In the genomic region with DNA sequence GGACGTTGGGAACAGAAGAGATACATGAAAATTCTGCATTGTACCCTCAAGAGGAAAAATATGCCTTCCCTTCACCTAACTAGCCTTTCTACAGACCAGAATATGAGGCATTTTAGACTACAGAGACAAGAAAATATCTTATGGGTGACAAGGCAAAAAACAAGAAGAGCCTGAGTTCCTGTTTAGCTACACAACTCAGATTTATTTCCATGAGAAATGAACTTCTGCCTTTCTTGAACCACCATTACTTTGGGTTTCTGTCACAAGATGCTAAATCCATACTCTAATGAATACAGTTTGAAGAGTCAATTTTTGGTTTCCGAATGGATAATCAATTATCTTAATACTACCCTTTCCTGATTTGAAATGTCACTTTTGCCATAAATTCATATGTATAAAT, we compare ENCODE assay signal across 24 cellular contexts. TPM values are rescaled to one million over a fixed set of nuclear protein-coding genes. Genes with fewer than 3 reads are reported as not detected.
A peak's percentile ranks its signal among the peaks of the same experiment; 100 is the strongest.
DNase-seq lines count a peak whose midpoint lies in the region; FAIRE-seq and TF ChIP-seq lines count a peak whose summit lies in the region.
"Had no signal": no experiment of that assay in that cellular context is flagged by ENCODE, and none has a peak within 500 bp of the region (broad histone marks: within the 10 kb centered on the region; RNA-seq: fewer than 3 reads in every experiment).

No MANE protein-coding gene starts in this region.

- peaks cover 5% of the 10 kb centered on the region for H3K9me3 Mint-ChIP-seq in activated T-cell treated with anti-CD3 and anti-CD28 coated beads, Interleukin-2, amount 50 U/mL, for 24 hours
- no peaks in the 10 kb centered on the region for H3K9me3 Mint-ChIP-seq in immature natural killer cell
- H3K9me3 Mint-ChIP-seq: activated naive CD4-positive, alpha-beta T cell treated with anti-CD3 and anti-CD28 coated beads, Interleukin-2, amount 50 U/mL, for 24 hours had no signal

- peaks cover 86% of the 10 kb centered on the region for H3K36me3 Mint-ChIP-seq in activated T-cell treated with anti-CD3 and anti-CD28 coated beads, Interleukin-2, amount 50 U/mL, for 24 hours (ENCODE audit: low read depth)
- H3K36me3 Mint-ChIP-seq in immature natural killer cell, result peaks cover 29 to 41% (median 31%) of the 10 kb centered on the region in 3 donors

- TF ChIP-seq CTCF in RWPE1 (conservative IDR thresholded peaks at IDR 0.05; ENCODE audit: low read depth), result no peak

- no peak for FAIRE-seq in GM19239 (lab: Jason Lieb, UNC)
- FAIRE-seq: bronchial epithelial cell, HTR-8/SVneo had no signal

- POLR2A ChIA-PET in RWPE1 (lab: Yijun Ruan, JAX; ENCODE audit: low non-redundant PET), result no interaction called here

- no peaks in the 10 kb centered on the region for H3K27me3 Mint-ChIP-seq in activated T-cell treated with anti-CD3 and anti-CD28 coated beads, Interleukin-2, amount 50 U/mL, for 24 hours
- no peaks in the 10 kb centered on the region for H3K27me3 Mint-ChIP-seq in immature natural killer cell (ENCODE audit: low read depth in 3 of 3)
- H3K27me3 Mint-ChIP-seq: activated naive CD4-positive, alpha-beta T cell treated with anti-CD3 and anti-CD28 coated beads, Interleukin-2, amount 50 U/mL, for 24 hours; memory B cell had no signal

- H3K27ac ChIP-seq in RWPE1, result no peak overlapping the region
- H3K27ac ChIP-seq: tibial artery, vagina had no signal

- H3K4me1 Mint-ChIP-seq in activated T-cell treated with anti-CD3 and anti-CD28 coated beads, Interleukin-2, amount 50 U/mL, for 24 hours (ENCODE audit: low read depth), result peaks cover 39% of the 10 kb centered on the region
- peaks cover 30 to 72% of the 10 kb centered on the region in 2 donors for H3K4me1 Mint-ChIP-seq in immature natural killer cell
- H3K4me1 Mint-ChIP-seq: neural crest cell had no signal

- in situ Hi-C loops in KBM-7 (cut with MboI; ENCODE audit: low pct_unique_long_range_greater_than_20kb, low sequenced_read_pairs), result no loop called here

- DNase-seq in activated T-cell treated with anti-CD3 and anti-CD28 coated beads, Interleukin-2, amount 50 U/mL, for 24 hours, result no peak
- DNase-seq in activated T-cell treated with anti-CD3 and anti-CD28 coated beads for 4 hours (no peak), KBM-7 (peak; percentile 16), OCI-M1 (lab: John Stamatoyannopoulos, UW) (peak; percentile 38), immature natural killer cell (no peak), DMS53 treated with DMSO at 0.1 percent for 48 hours (lab: John Stamatoyannopoulos, UW; ENCODE audit: unreplicated experiment) (no peak), RWPE1 (ENCODE audit: low spot score) (no peak), GM19239 (ENCODE audit: insufficient read length, low spot score) (no peak)
- DNase-seq: activated CD4-positive, alpha-beta T cell treated with anti-CD3 and anti-CD28 coated beads, Interleukin-2, amount 50 U/mL, for 48 hours; amygdala; hippocampal formation; NCI-H1417; NCI-H2029; NCI-H526; small intestine; stimulated activated CD4-positive, alpha-beta T cell treated with anti-CD3 and anti-CD28 coated beads, Interleukin-1b, Interleukin-23, amount 100 ng/mL, for 48 hours; T-helper 1 cell; tibial artery had no signal

- no peak overlapping the region for H3K4me3 Mint-ChIP-seq in activated T-cell treated with anti-CD3 and anti-CD28 coated beads, Interleukin-2, amount 50 U/mL, for 24 hours
- no peak overlapping the region for H3K4me3 Mint-ChIP-seq in immature natural killer cell
- H3K4me3 Mint-ChIP-seq: activated naive CD4-positive, alpha-beta T cell treated with anti-CD3 and anti-CD28 coated beads, Interleukin-2, amount 50 U/mL, for 24 hours; memory B cell; neural crest cell had no signal

- CTCF ChIA-PET in RWPE1 (lab: Yijun Ruan, JAX), result no interaction called here

- H3K27ac Mint-ChIP-seq in activated T-cell treated with anti-CD3 and anti-CD28 coated beads, Interleukin-2, amount 50 U/mL, for 24 hours, result peak overlapping the region; percentile 9
- H3K27ac Mint-ChIP-seq in immature natural killer cell, result peak overlapping the region in 4 of 6 donors; percentile 23 to 68 (median 49)

RNA-seq across cellular contexts. Expression of gene RCHY1, which starts 18.7 kb away (rescaled TPM):
- 10 to 100 TPM; 31.8 to 39.0 (median 34.5) TPM for polyA plus RNA-seq in immature natural killer cell

RNA-seq across cellular contexts. Expression of gene THAP6, which starts 18.8 kb away (rescaled TPM):
- polyA plus RNA-seq in immature natural killer cell, result 10 to 100 TPM in 1 of 3 donors, 1 to 10 TPM in 2; 4.8 to 10.3 (median 7.5) TPM

Comparison
In these comparisons a context has a peak if more than half of its experiments do, and no peak if none do; other contexts are left out.
1. DNase-seq: peak in KBM-7 (single experiment) and OCI-M1 (single experiment); none in activated T-cell treated with anti-CD3 and anti-CD28 coated beads, Interleukin-2, amount 50 U/mL, for 24 hours (single experiment), activated T-cell treated with anti-CD3 and anti-CD28 coated beads for 4 hours (single experiment), immature natural killer cell (0 of 3), DMS53 treated with DMSO at 0.1 percent for 48 hours (single experiment), RWPE1 (single experiment) and GM19239 (single experiment).